ENCODE assay signal across 2 cellular contexts in the genomic region with DNA sequence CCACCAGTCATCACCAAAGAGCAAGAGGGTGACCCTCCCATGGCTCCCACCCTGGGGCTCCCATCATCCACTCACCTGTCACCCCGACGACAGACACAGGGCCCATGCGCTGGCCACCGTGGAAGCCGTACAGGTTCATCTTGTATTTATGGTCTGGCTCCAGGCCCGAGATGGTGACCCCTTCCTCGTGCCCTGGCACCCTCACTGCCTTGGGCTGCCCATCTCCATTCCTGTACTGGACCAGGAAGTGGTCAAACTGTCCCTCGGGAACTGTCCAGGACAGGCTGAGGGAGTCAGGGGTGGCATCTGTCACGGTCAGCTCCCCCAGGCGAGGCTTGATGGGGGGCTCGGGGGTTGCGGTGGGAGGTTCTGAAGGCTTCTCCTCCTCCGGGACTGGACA. TPM values are rescaled to one million over a fixed set of nuclear protein-coding genes. Genes with fewer than 3 reads are reported as not detected.
"Had no signal": no experiment of that assay in that cellular context is flagged by ENCODE, and none has a peak within 500 bp of the region (broad histone marks: within the 10 kb centered on the region; RNA-seq: fewer than 3 reads in every experiment).

No MANE protein-coding gene starts in this region.

RNA-seq across cellular contexts. Expression of gene CYP21A2, which starts 30.1 kb away (rescaled TPM):
- total RNA-seq: activated B cell treated with CpG ODN at 0.5 μM for 24 hours; activated CD8-positive, alpha-beta T cell treated with anti-CD3 and anti-CD28 coated beads, Interleukin-2, amount 10 ng/mL, durations not matched to agents 7 days and 5 days had no signal
